ENCODE assay signal across 1 cellular context in genomic region chr12:6167327-6168280, GRCh38.
TF ChIP-seq lines count a peak whose summit lies in the region.

No MANE protein-coding gene starts in this region.

TF ChIP-seq in GM12878, 131 proteins besides CTCF, POLR2A, EP300 and RAD21 (continued from another document and continues in another):
- peak; percentile 92; the same call in 1 of the 2 replicates for TF ChIP-seq RELB (IDR thresholded peaks at IDR 0.05; ENCODE audit: low read depth)
- TF ChIP-seq MLLT1 (IDR thresholded peaks at IDR 0.05), result 0 out of 2 replicates have a peak, but pooled peaks have one; percentile 43
- peak; percentile 48; the same call in 1 of the 2 replicates for TF ChIP-seq YY1 (IDR thresholded peaks at IDR 0.05; ENCODE audit: low read depth, low read length)
- no peak for TF ChIP-seq LARP7 (IDR thresholded peaks at IDR 0.05)
- TF ChIP-seq BACH1 (IDR thresholded peaks at IDR 0.05; ENCODE audit: borderline replicate concordance), result no peak
- peak; percentile 65 for TF ChIP-seq CREM (IDR thresholded peaks at IDR 0.05; ENCODE audit: low read depth)
- TF ChIP-seq CHD4 (IDR thresholded peaks at IDR 0.05), result no peak
- no peak for TF ChIP-seq SIN3A (IDR thresholded peaks at IDR 0.05; ENCODE audit: low read depth, low read length)
- no peak for TF ChIP-seq ZNF384 (IDR thresholded peaks at IDR 0.05; ENCODE audit: borderline replicate concordance, low read depth, low read length)
- TF ChIP-seq HCFC1 (IDR thresholded peaks at IDR 0.05; ENCODE audit: low read length), result no peak
- TF ChIP-seq ATF2 (IDR thresholded peaks at IDR 0.05; ENCODE audit: low read length), result peak; percentile 92
- no peak for TF ChIP-seq KDM1A (IDR thresholded peaks at IDR 0.05; ENCODE audit: borderline replicate concordance)
- peak; percentile 76; the same call in 1 of the 2 replicates for TF ChIP-seq DPF2 (IDR thresholded peaks at IDR 0.05)
- peak; percentile 67 for TF ChIP-seq NR2F1 (conservative IDR thresholded peaks at IDR 0.05)
- TF ChIP-seq WRNIP1 (IDR thresholded peaks at IDR 0.05; ENCODE audit: borderline replicate concordance, low read depth, low read length), result no peak
- peak; percentile 59; the same call in 1 of the 3 replicates for TF ChIP-seq POU2F2 (IDR thresholded peaks at IDR 0.05; ENCODE audit: borderline replicate concordance, low read depth, low read length)
- peak in 1 of 2 experiments; percentile 24; a peak in 1 of 3 replicates for TF ChIP-seq EGR1 (IDR thresholded peaks at IDR 0.05; ENCODE audit: borderline replicate concordance in 1 of 2, low read depth in 2 of 2, low read length in 2 of 2)
- no peak for TF ChIP-seq BCLAF1 (IDR thresholded peaks at IDR 0.05)
- TF ChIP-seq CREB1 (IDR thresholded peaks at IDR 0.05; ENCODE audit: low read depth), result peak; percentile 62; the same call in 1 of the 2 replicates
- peak; percentile 66 for TF ChIP-seq SMARCA5 (IDR thresholded peaks at IDR 0.05)
- no peak for TF ChIP-seq NKRF (conservative IDR thresholded peaks at IDR 0.05)
- peak; percentile 92 for TF ChIP-seq IKZF1 (conservative IDR thresholded peaks at IDR 0.05)
- TF ChIP-seq SPI1 (IDR thresholded peaks at IDR 0.05; ENCODE audit: borderline replicate concordance, insufficient read depth, low read depth, low read length), result no peak
- TF ChIP-seq IKZF2 (IDR thresholded peaks at IDR 0.05), result peak; percentile 78 to 91; a peak in 3 of 4 replicates
- TF ChIP-seq RUNX3 (IDR thresholded peaks at IDR 0.05; ENCODE audit: low read length), result peak; percentile 79
- TF ChIP-seq POLR2AphosphoS5 (IDR thresholded peaks at IDR 0.05; ENCODE audit: low read length), result no peak
- TF ChIP-seq TARDBP (IDR thresholded peaks at IDR 0.05; ENCODE audit: borderline replicate concordance), result no peak
- no peak for TF ChIP-seq MYB (IDR thresholded peaks at IDR 0.05; ENCODE audit: borderline replicate concordance, low read depth, low read length)
- no peak for TF ChIP-seq HSF1 (IDR thresholded peaks at IDR 0.05; ENCODE audit: low read depth, low read length)
- no peak for TF ChIP-seq ZZZ3 (IDR thresholded peaks at IDR 0.05; ENCODE audit: control insufficient read depth, insufficient read length, low read depth)
- no peak for TF ChIP-seq TAF1 (IDR thresholded peaks at IDR 0.05; ENCODE audit: borderline replicate concordance, low read depth, low read length)
- TF ChIP-seq HDAC6 (IDR thresholded peaks at IDR 0.05; ENCODE audit: unreplicated experiment), result no peak
- peak; percentile 85 for TF ChIP-seq MEF2B (IDR thresholded peaks at IDR 0.05; ENCODE audit: partially characterized antibody, poor library complexity, severe bottlenecking)
- TF ChIP-seq FOS (IDR thresholded peaks at IDR 0.05; ENCODE audit: borderline replicate concordance, extremely low read depth, insufficient read length), result no peak
- TF ChIP-seq CBFB (IDR thresholded peaks at IDR 0.05; ENCODE audit: low read depth), result 0 out of 2 replicates have a peak, but pooled peaks have one; percentile 18
- peak; percentile 46; the same call in 1 of the 2 replicates for TF ChIP-seq GATAD2B (conservative IDR thresholded peaks at IDR 0.05; ENCODE audit: low read depth)
- TF ChIP-seq RB1 (IDR thresholded peaks at IDR 0.05; ENCODE audit: borderline replicate concordance), result no peak
- no peak for TF ChIP-seq NR2C2 (IDR thresholded peaks at IDR 0.05; ENCODE audit: borderline replicate concordance, control insufficient read depth, insufficient read length, low read depth)
- peak; percentile 48; the same call in 1 of the 2 replicates for TF ChIP-seq MTA3 (IDR thresholded peaks at IDR 0.05; ENCODE audit: borderline replicate concordance, low read length)
- no peak for TF ChIP-seq STAT1 (conservative IDR thresholded peaks at IDR 0.05)
- peak in 1 of 2 experiments; percentile 40; a peak in 1 of 4 replicates for TF ChIP-seq ETV6 (conservative IDR thresholded peaks at IDR 0.05 in 1 of 2, IDR thresholded peaks at IDR 0.05 in 1 of 2; ENCODE audit: borderline replicate concordance in 1 of 2, low read depth in 1 of 2)
- TF ChIP-seq ATF7 (IDR thresholded peaks at IDR 0.05; ENCODE audit: low read depth), result peak; percentile 96
- peak; percentile 82; the same call in 1 of the 2 replicates for TF ChIP-seq JUND (IDR thresholded peaks at IDR 0.05; ENCODE audit: low read depth, low read length)
- peak; percentile 41; the same call in 1 of the 2 replicates for TF ChIP-seq NBN (IDR thresholded peaks at IDR 0.05)
- no peak for TF ChIP-seq NFYA (IDR thresholded peaks at IDR 0.05; ENCODE audit: borderline replicate concordance, low read depth, low read length)
- TF ChIP-seq BCL3 (IDR thresholded peaks at IDR 0.05; ENCODE audit: borderline replicate concordance, insufficient read depth, low read depth, low read length, poor library complexity, severe bottlenecking), result no peak
- TF ChIP-seq MTA2 (IDR thresholded peaks at IDR 0.05; ENCODE audit: low read depth), result peak; percentile 70; the same call in 1 of the 2 replicates
- no peak for TF ChIP-seq HDAC2 (IDR thresholded peaks at IDR 0.05)
- peak; percentile 8; the same call in 1 of the 2 replicates for TF ChIP-seq IRF4 (IDR thresholded peaks at IDR 0.05; ENCODE audit: low read depth, low read length)
- 0 out of 2 replicates have a peak, but pooled peaks have one; percentile 8 for TF ChIP-seq TCF7 (IDR thresholded peaks at IDR 0.05; ENCODE audit: borderline replicate concordance)
- peak; percentile 25 for TF ChIP-seq SP1 (IDR thresholded peaks at IDR 0.05; ENCODE audit: low read depth, low read length)
- TF ChIP-seq CHD1 (IDR thresholded peaks at IDR 0.05; ENCODE audit: low read depth, low read length), result no peak
- TF ChIP-seq BCL11A (IDR thresholded peaks at IDR 0.05; ENCODE audit: low read depth, low read length), result peak; percentile 62; the same call in 1 of the 2 replicates
- peak; percentile 30 to 74; a peak in 2 of 4 replicates for TF ChIP-seq BHLHE40 (IDR thresholded peaks at IDR 0.05; ENCODE audit: borderline replicate concordance in 1 of 2, low read depth in 2 of 2, low read length in 1 of 2)
- no peak for TF ChIP-seq CBX5 (IDR thresholded peaks at IDR 0.05; ENCODE audit: low read depth)
- TF ChIP-seq SKIL (IDR thresholded peaks at IDR 0.05; ENCODE audit: low read depth, poor library complexity, severe bottlenecking), result peak; percentile 41
- no peak for TF ChIP-seq RELA (IDR thresholded peaks at IDR 0.05; ENCODE audit: borderline replicate concordance, partially characterized antibody)
- TF ChIP-seq SREBF1 (IDR thresholded peaks at IDR 0.05; ENCODE audit: low read length), result no peak
